36 cellular contexts compared by ENCODE assay signal in the genomic region with DNA sequence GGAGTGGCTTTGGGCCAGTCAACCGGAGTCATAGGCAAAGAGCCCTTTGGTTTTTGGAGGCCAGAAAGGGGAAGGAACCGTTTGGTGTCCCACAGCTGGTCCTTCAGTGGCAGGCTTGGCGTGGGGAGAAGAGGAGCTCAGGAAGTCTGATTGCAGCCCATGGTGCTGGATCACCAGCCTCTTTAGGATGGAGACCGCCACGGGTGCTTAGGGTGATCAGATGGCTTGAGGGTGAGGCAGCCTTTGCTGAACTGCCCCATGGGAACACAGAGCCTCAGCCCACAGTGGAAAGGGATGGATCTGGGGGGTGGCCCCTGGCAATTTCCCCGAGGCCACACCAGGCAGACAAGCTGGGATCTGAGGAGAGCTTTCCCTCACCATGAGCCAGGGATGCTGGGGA. TPM values are rescaled to one million over a fixed set of nuclear protein-coding genes. Genes with fewer than 3 reads are reported as not detected.
DNase-seq lines count a peak whose midpoint lies in the region; ATAC-seq and TF ChIP-seq lines count a peak whose summit lies in the region.
"Had no signal": no experiment of that assay in that cellular context is flagged by ENCODE, and none has a peak within 500 bp of the region (broad histone marks: within the 10 kb centered on the region; RNA-seq: fewer than 3 reads in every experiment).

No MANE protein-coding gene starts in this region.

- H3K4me1 ChIP-seq in vagina = no peaks in the 10 kb centered on the region
- H3K4me1 ChIP-seq: A549, BE2C, Caco-2 had no signal

- H3K36me3 Mint-ChIP-seq in stimulated activated effector memory CD8-positive, alpha-beta T cell treated with anti-CD3 and anti-CD28 coated beads, Interleukin-12 subunit alpha, Interleukin-12 subunit beta, amount 100 ng/mL, for 72 hours = no peaks in the 10 kb centered on the region
- H3K36me3 Mint-ChIP-seq: CD14-positive monocyte; CD4-positive, alpha-beta memory T cell; CD4-positive, CD25-positive, alpha-beta regulatory T cell; CD8-positive, alpha-beta T cell had no signal

- no peaks in the 10 kb centered on the region for H3K9me3 Mint-ChIP-seq in stimulated activated effector memory CD8-positive, alpha-beta T cell treated with anti-CD3 and anti-CD28 coated beads, Interleukin-12 subunit alpha, Interleukin-12 subunit beta, amount 100 ng/mL, for 72 hours
- H3K9me3 Mint-ChIP-seq: CD4-positive, alpha-beta T cell; CD8-positive, alpha-beta T cell had no signal

- TF ChIP-seq POLR2A in vagina (IDR thresholded peaks at IDR 0.05) = no peak

- H3K27me3 ChIP-seq in vagina = no peaks in the 10 kb centered on the region
- H3K27me3 ChIP-seq: BLaER1; BLaER1 treated with 17β-estradiol and CSF1 and Interleukin-3, amounts not matched to agents 10 nM and 100 nM had no signal

- no peak for TF ChIP-seq CTCF in vagina (IDR thresholded peaks at IDR 0.05)

- intact Hi-C loops in vagina (cut with DNase I) = no loop called here

- H3K36me3 ChIP-seq in vagina = no peaks in the 10 kb centered on the region
- H3K36me3 ChIP-seq: BE2C; BLaER1; BLaER1 treated with 17β-estradiol and CSF1 and Interleukin-3, amounts not matched to agents 10 nM and 100 nM had no signal

- peak; percentile 20 for ATAC-seq in stimulated activated effector memory CD8-positive, alpha-beta T cell treated with anti-CD3 and anti-CD28 coated beads, Interleukin-12 subunit alpha, Interleukin-12 subunit beta, amount 100 ng/mL, for 72 hours
- no peak for ATAC-seq in HG02588 (IDR thresholded peaks at IDR 0.05; ENCODE audit: unreplicated experiment)
- ATAC-seq: A549; CD8-positive, alpha-beta T cell had no signal

- DNase-seq in D341Med (ENCODE audit: low spot score) (peak; percentile 13), islet precursor cell (peak; percentile 28), vagina (ENCODE audit: extremely low spot score in 2 of 2) (peak; percentile 62 to 70), NCI-H2227 treated with DMSO at 0.1 percent for 48 hours (lab: John Stamatoyannopoulos, UW) (no peak), NCI-H524 (lab: John Stamatoyannopoulos, UW) (no peak), NCI-H2196 (lab: John Stamatoyannopoulos, UW; ENCODE audit: unreplicated experiment) (no peak)
- peak in 1 of 2 donors; percentile 43 for DNase-seq in stimulated activated effector memory CD8-positive, alpha-beta T cell treated with anti-CD3 and anti-CD28 coated beads, Interleukin-12 subunit alpha, Interleukin-12 subunit beta, amount 100 ng/mL, for 72 hours (ENCODE audit: low spot score in 2 of 2)
- DNase-seq: 8988T; ACHN; AML-193; BE2C; C1 segment of cervical spinal cord; Caco-2; Calu3; CD4-positive, alpha-beta memory T cell; CD4-positive, alpha-beta T cell; CD4-positive, CD25-positive, alpha-beta regulatory T cell; CD8-positive, alpha-beta memory T cell; CD8-positive, alpha-beta T cell; COR-L47; DMS 273 treated with DMSO at 0.1 percent for 48 hours; DMS153; DMS53; DMS79; DMS79 treated with DMSO at 0.1 percent for 48 hours; DND-41; EL had no signal

- H3K4me1 Mint-ChIP-seq in stimulated activated effector memory CD8-positive, alpha-beta T cell treated with anti-CD3 and anti-CD28 coated beads, Interleukin-12 subunit alpha, Interleukin-12 subunit beta, amount 100 ng/mL, for 72 hours = no peaks in the 10 kb centered on the region
- H3K4me1 Mint-ChIP-seq: B cell; CD14-positive monocyte; CD4-positive, alpha-beta memory T cell; CD4-positive, CD25-positive, alpha-beta regulatory T cell; CD8-positive, alpha-beta memory T cell had no signal

- no peak overlapping the region for H3K27ac Mint-ChIP-seq in stimulated activated effector memory CD8-positive, alpha-beta T cell treated with anti-CD3 and anti-CD28 coated beads, Interleukin-12 subunit alpha, Interleukin-12 subunit beta, amount 100 ng/mL, for 72 hours
- H3K27ac Mint-ChIP-seq: B cell; CD4-positive, alpha-beta memory T cell; CD4-positive, alpha-beta T cell; CD4-positive, CD25-positive, alpha-beta regulatory T cell; CD8-positive, alpha-beta memory T cell; CD8-positive, alpha-beta T cell had no signal

- no peak overlapping the region for H3K27ac ChIP-seq in vagina
- H3K27ac ChIP-seq: 22Rv1; A549; BLaER1; BLaER1 treated with 17β-estradiol and CSF1 and Interleukin-3, amounts not matched to agents 10 nM and 100 nM; C4-2B had no signal

- H3K4me3 ChIP-seq in vagina = no peak overlapping the region
- H3K4me3 ChIP-seq: A549; BLaER1; BLaER1 treated with 17β-estradiol and CSF1 and Interleukin-3, amounts not matched to agents 10 nM and 100 nM had no signal

- H3K9me3 ChIP-seq in vagina = no peaks in the 10 kb centered on the region
- H3K9me3 ChIP-seq: A549, BE2C, Caco-2 had no signal

- no peak overlapping the region for H3K4me3 Mint-ChIP-seq in stimulated activated effector memory CD8-positive, alpha-beta T cell treated with anti-CD3 and anti-CD28 coated beads, Interleukin-12 subunit alpha, Interleukin-12 subunit beta, amount 100 ng/mL, for 72 hours
- H3K4me3 Mint-ChIP-seq: B cell; CD14-positive monocyte; CD4-positive, alpha-beta memory T cell; CD4-positive, alpha-beta T cell; CD4-positive, CD25-positive, alpha-beta regulatory T cell; CD8-positive, alpha-beta memory T cell; CD8-positive, alpha-beta T cell had no signal

RNA-seq across cellular contexts. Expression of a gene that starts 38.6 kb away (rescaled TPM):
- 28.2 TPM for total RNA-seq in vagina

RNA-seq across cellular contexts. Expression of a gene that starts 45.8 kb away (rescaled TPM):
- 2.9 TPM for total RNA-seq in vagina
- total RNA-seq: Daoy had no signal

Comparison
In these comparisons a context has a peak if more than half of its experiments do, and no peak if none do; other contexts are left out.
1. DNase-seq: peak in D341Med (single experiment), islet precursor cell (single experiment) and vagina (2 of 2); none in NCI-H2227 treated with DMSO at 0.1 percent for 48 hours (single experiment), NCI-H524 (0 of 2) and NCI-H2196 (single experiment).